1 cellular context compared by ENCODE assay signal in the genomic region with DNA sequence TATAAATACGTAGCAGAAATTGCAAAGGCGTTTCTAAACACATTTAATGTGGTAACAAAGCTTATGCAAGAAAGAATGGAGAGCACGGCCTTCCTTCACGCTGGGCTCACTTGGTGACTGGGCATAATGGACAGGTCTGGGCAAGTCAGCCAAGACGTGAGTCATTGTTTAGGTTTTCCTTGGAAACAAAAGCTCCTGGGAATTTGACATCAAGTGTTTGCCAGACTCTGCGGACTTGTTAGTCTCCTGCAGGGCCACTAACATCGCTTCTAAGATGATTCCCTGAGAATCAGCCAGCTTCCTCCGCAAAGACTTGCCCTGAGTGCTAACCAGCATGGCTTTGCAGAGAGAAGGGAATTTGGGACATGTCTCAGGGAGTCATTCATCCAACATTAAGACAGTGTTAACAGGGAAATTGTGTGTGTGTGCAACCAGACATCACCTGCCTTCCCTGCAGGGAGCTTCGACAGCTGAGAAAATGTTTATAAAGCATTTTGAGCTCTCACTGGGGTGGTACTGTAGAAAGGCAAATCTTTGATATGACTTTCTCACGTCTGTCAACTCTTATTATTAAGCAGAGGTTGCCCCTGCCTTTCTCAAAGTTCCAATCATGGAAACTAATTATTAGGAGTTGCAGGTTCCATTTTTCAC.
A peak's percentile ranks its signal among the peaks of the same experiment; 100 is the strongest.
TF ChIP-seq lines count a peak whose summit lies in the region.

No MANE protein-coding gene starts in this region.

TF ChIP-seq in HEK293, 187 proteins besides CTCF, POLR2A, EP300 and RAD21 (continued from another document and continues in another):
- TF ChIP-seq, protein P1, sequence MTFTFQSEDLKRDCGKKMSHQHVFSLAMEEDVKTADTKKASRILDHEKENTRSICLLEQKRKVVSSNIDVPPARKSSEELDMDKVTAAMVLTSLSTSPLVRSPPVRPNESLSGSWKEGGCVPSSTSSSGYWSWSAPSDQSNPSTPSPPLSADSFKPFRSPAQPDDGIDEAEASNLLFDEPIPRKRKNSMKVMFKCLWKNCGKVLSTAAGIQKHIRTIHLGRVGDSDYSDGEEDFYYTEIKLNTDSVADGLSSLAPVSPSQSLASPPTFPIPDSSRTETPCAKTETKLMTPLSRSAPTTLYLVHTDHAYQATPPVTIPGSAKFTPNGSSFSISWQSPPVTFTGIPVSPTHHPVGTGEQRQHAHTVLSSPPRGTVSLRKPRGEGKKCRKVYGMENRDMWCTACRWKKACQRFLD (tag by site-specific recombination; IDR thresholded peaks at IDR 0.05): no peak
- TF ChIP-seq ZNF623 (tag by site-specific recombination; IDR thresholded peaks at IDR 0.05) (no peak), ZNF292 (tag by site-specific recombination; IDR thresholded peaks at IDR 0.05; ENCODE audit: borderline replicate concordance, low read depth) (no peak), SETDB1 (IDR thresholded peaks at IDR 0.05; ENCODE audit: insufficient read length, low read length) (no peak), ZNF791 (tag by site-specific recombination; IDR thresholded peaks at IDR 0.05) (no peak), SALL2 (tag by site-specific recombination; IDR thresholded peaks at IDR 0.05; ENCODE audit: borderline replicate concordance) (no peak), GLI2 (tag by site-specific recombination; IDR thresholded peaks at IDR 0.05; ENCODE audit: borderline replicate concordance, low read depth) (no peak), ZNF274 (IDR thresholded peaks at IDR 0.05; ENCODE audit: low read length) (no peak), ZNF274 (tag by site-specific recombination; IDR thresholded peaks at IDR 0.05; ENCODE audit: borderline replicate concordance) (no peak), ZNF133 (tag by site-specific recombination; IDR thresholded peaks at IDR 0.05) (no peak), ZNF223 (tag by site-specific recombination; IDR thresholded peaks at IDR 0.05) (no peak), ZNF214 (tag by site-specific recombination; IDR thresholded peaks at IDR 0.05; ENCODE audit: borderline replicate concordance) (no peak), KLF8 (tag by site-specific recombination; IDR thresholded peaks at IDR 0.05) (peak; percentile 43; the same call in 1 of the 2 replicates), SCRT1 (tag by site-specific recombination; IDR thresholded peaks at IDR 0.05; ENCODE audit: borderline replicate concordance) (peak; percentile 27; the same call in 1 of the 2 replicates), EGR2 (tag by site-specific recombination; IDR thresholded peaks at IDR 0.05; ENCODE audit: low read depth) (no peak), HOXA7 (CRISPR knock-in tag; IDR thresholded peaks at IDR 0.05; ENCODE audit: borderline replicate concordance) (no peak), ZBTB21 (tag by site-specific recombination; IDR thresholded peaks at IDR 0.05) (no peak), ZNF658 (tag by site-specific recombination; IDR thresholded peaks at IDR 0.05) (no peak), ZNF792 (tag by site-specific recombination; IDR thresholded peaks at IDR 0.05) (no peak), ZNF555 (tag by site-specific recombination; conservative IDR thresholded peaks at IDR 0.05) (no peak), ZBTB8A (tag by site-specific recombination; IDR thresholded peaks at IDR 0.05) (peak; percentile 57), ZNF664 (tag by site-specific recombination; IDR thresholded peaks at IDR 0.05) (no peak), ZNF311 (tag by site-specific recombination; IDR thresholded peaks at IDR 0.05; ENCODE audit: borderline replicate concordance) (no peak), KLF9 (tag by site-specific recombination; IDR thresholded peaks at IDR 0.05; ENCODE audit: low read depth) (no peak), ZNF529 (tag by site-specific recombination; IDR thresholded peaks at IDR 0.05; ENCODE audit: insufficient replicate concordance) (no peak), ZNF426 (tag by site-specific recombination; IDR thresholded peaks at IDR 0.05) (no peak), ZNF544 (tag by site-specific recombination; IDR thresholded peaks at IDR 0.05) (no peak), ZFP37 (tag by site-specific recombination; IDR thresholded peaks at IDR 0.05) (no peak), ZNF76 (tag by site-specific recombination; IDR thresholded peaks at IDR 0.05; ENCODE audit: borderline replicate concordance, low read depth) (no peak), ZFP69B (tag by site-specific recombination; IDR thresholded peaks at IDR 0.05) (0 out of 2 replicates have a peak, but pooled peaks have one; percentile 33), ZNF514 (tag by site-specific recombination; IDR thresholded peaks at IDR 0.05) (no peak), ZNF341 (tag by site-specific recombination; IDR thresholded peaks at IDR 0.05; ENCODE audit: low read depth) (no peak), ZNF423 (tag by site-specific recombination; IDR thresholded peaks at IDR 0.05) (no peak), ZNF404 (tag by site-specific recombination; IDR thresholded peaks at IDR 0.05) (no peak), ZBTB1 (tag by site-specific recombination; IDR thresholded peaks at IDR 0.05) (no peak), HOXC10 (CRISPR knock-in tag; IDR thresholded peaks at IDR 0.05) (no peak), ZNF157 (tag by site-specific recombination; IDR thresholded peaks at IDR 0.05) (no peak), ZNF23 (tag by site-specific recombination; IDR thresholded peaks at IDR 0.05; ENCODE audit: borderline replicate concordance) (no peak), ZNF24 (tag by site-specific recombination; IDR thresholded peaks at IDR 0.05) (no peak), ZNF843 (tag by site-specific recombination; IDR thresholded peaks at IDR 0.05) (peak; percentile 68; the same call in 1 of the 2 replicates)
- TF ChIP-seq, protein P2, sequence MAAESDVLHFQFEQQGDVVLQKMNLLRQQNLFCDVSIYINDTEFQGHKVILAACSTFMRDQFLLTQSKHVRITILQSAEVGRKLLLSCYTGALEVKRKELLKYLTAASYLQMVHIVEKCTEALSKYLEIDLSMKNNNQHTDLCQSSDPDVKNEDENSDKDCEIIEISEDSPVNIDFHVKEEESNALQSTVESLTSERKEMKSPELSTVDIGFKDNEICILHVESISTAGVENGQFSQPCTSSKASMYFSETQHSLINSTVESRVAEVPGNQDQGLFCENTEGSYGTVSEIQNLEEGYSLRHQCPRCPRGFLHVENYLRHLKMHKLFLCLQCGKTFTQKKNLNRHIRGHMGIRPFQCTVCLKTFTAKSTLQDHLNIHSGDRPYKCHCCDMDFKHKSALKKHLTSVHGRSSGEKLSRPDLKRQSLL (tag by site-specific recombination; IDR thresholded peaks at IDR 0.05): no peak
- TF ChIP-seq, protein P3, sequence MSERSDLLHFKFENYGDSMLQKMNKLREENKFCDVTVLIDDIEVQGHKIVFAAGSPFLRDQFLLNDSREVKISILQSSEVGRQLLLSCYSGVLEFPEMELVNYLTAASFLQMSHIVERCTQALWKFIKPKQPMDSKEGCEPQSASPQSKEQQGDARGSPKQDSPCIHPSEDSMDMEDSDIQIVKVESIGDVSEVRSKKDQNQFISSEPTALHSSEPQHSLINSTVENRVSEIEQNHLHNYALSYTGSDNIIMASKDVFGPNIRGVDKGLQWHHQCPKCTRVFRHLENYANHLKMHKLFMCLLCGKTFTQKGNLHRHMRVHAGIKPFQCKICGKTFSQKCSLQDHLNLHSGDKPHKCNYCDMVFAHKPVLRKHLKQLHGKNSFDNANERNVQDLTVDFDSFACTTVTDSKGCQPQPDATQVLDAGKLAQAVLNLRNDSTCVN (tag by site-specific recombination; optimal IDR thresholded peaks at IDR 0.05): no peak
- TF ChIP-seq, protein P4, sequence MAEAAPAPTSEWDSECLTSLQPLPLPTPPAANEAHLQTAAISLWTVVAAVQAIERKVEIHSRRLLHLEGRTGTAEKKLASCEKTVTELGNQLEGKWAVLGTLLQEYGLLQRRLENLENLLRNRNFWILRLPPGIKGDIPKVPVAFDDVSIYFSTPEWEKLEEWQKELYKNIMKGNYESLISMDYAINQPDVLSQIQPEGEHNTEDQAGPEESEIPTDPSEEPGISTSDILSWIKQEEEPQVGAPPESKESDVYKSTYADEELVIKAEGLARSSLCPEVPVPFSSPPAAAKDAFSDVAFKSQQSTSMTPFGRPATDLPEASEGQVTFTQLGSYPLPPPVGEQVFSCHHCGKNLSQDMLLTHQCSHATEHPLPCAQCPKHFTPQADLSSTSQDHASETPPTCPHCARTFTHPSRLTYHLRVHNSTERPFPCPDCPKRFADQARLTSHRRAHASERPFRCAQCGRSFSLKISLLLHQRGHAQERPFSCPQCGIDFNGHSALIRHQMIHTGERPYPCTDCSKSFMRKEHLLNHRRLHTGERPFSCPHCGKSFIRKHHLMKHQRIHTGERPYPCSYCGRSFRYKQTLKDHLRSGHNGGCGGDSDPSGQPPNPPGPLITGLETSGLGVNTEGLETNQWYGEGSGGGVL (tag by site-specific recombination; IDR thresholded peaks at IDR 0.05): no peak
- TF ChIP-seq, protein P5, sequence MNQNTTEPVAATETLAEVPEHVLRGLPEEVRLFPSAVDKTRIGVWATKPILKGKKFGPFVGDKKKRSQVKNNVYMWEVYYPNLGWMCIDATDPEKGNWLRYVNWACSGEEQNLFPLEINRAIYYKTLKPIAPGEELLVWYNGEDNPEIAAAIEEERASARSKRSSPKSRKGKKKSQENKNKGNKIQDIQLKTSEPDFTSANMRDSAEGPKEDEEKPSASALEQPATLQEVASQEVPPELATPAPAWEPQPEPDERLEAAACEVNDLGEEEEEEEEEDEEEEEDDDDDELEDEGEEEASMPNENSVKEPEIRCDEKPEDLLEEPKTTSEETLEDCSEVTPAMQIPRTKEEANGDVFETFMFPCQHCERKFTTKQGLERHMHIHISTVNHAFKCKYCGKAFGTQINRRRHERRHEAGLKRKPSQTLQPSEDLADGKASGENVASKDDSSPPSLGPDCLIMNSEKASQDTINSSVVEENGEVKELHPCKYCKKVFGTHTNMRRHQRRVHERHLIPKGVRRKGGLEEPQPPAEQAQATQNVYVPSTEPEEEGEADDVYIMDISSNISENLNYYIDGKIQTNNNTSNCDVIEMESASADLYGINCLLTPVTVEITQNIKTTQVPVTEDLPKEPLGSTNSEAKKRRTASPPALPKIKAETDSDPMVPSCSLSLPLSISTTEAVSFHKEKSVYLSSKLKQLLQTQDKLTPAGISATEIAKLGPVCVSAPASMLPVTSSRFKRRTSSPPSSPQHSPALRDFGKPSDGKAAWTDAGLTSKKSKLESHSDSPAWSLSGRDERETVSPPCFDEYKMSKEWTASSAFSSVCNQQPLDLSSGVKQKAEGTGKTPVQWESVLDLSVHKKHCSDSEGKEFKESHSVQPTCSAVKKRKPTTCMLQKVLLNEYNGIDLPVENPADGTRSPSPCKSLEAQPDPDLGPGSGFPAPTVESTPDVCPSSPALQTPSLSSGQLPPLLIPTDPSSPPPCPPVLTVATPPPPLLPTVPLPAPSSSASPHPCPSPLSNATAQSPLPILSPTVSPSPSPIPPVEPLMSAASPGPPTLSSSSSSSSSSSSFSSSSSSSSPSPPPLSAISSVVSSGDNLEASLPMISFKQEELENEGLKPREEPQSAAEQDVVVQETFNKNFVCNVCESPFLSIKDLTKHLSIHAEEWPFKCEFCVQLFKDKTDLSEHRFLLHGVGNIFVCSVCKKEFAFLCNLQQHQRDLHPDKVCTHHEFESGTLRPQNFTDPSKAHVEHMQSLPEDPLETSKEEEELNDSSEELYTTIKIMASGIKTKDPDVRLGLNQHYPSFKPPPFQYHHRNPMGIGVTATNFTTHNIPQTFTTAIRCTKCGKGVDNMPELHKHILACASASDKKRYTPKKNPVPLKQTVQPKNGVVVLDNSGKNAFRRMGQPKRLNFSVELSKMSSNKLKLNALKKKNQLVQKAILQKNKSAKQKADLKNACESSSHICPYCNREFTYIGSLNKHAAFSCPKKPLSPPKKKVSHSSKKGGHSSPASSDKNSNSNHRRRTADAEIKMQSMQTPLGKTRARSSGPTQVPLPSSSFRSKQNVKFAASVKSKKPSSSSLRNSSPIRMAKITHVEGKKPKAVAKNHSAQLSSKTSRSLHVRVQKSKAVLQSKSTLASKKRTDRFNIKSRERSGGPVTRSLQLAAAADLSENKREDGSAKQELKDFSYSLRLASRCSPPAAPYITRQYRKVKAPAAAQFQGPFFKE (tag by site-specific recombination; IDR thresholded peaks at IDR 0.05; ENCODE audit: borderline replicate concordance): no peak
- TF ChIP-seq, protein P6, sequence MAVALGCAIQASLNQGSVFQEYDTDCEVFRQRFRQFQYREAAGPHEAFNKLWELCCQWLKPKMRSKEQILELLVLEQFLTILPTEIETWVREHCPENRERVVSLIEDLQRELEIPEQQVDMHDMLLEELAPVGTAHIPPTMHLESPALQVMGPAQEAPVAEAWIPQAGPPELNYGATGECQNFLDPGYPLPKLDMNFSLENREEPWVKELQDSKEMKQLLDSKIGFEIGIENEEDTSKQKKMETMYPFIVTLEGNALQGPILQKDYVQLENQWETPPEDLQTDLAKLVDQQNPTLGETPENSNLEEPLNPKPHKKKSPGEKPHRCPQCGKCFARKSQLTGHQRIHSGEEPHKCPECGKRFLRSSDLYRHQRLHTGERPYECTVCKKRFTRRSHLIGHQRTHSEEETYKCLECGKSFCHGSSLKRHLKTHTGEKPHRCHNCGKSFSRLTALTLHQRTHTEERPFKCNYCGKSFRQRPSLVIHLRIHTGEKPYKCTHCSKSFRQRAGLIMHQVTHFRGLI (tag by site-specific recombination; IDR thresholded peaks at IDR 0.05): peak; percentile 62; the same call in 1 of the 2 replicates
- TF ChIP-seq, protein P7, sequence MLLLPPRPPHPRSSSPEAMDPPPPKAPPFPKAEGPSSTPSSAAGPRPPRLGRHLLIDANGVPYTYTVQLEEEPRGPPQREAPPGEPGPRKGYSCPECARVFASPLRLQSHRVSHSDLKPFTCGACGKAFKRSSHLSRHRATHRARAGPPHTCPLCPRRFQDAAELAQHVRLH (tag by site-specific recombination; IDR thresholded peaks at IDR 0.05): peak; percentile 56; the same call in 1 of the 2 replicates
- TF ChIP-seq, protein P8, sequence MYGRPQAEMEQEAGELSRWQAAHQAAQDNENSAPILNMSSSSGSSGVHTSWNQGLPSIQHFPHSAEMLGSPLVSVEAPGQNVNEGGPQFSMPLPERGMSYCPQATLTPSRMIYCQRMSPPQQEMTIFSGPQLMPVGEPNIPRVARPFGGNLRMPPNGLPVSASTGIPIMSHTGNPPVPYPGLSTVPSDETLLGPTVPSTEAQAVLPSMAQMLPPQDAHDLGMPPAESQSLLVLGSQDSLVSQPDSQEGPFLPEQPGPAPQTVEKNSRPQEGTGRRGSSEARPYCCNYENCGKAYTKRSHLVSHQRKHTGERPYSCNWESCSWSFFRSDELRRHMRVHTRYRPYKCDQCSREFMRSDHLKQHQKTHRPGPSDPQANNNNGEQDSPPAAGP (tag by site-specific recombination; IDR thresholded peaks at IDR 0.05): no peak
- TF ChIP-seq, protein P9, sequence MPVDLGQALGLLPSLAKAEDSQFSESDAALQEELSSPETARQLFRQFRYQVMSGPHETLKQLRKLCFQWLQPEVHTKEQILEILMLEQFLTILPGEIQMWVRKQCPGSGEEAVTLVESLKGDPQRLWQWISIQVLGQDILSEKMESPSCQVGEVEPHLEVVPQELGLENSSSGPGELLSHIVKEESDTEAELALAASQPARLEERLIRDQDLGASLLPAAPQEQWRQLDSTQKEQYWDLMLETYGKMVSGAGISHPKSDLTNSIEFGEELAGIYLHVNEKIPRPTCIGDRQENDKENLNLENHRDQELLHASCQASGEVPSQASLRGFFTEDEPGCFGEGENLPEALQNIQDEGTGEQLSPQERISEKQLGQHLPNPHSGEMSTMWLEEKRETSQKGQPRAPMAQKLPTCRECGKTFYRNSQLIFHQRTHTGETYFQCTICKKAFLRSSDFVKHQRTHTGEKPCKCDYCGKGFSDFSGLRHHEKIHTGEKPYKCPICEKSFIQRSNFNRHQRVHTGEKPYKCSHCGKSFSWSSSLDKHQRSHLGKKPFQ (tag by site-specific recombination; IDR thresholded peaks at IDR 0.05): no peak
